8 cellular contexts compared by ENCODE assay signal in the genomic region with DNA sequence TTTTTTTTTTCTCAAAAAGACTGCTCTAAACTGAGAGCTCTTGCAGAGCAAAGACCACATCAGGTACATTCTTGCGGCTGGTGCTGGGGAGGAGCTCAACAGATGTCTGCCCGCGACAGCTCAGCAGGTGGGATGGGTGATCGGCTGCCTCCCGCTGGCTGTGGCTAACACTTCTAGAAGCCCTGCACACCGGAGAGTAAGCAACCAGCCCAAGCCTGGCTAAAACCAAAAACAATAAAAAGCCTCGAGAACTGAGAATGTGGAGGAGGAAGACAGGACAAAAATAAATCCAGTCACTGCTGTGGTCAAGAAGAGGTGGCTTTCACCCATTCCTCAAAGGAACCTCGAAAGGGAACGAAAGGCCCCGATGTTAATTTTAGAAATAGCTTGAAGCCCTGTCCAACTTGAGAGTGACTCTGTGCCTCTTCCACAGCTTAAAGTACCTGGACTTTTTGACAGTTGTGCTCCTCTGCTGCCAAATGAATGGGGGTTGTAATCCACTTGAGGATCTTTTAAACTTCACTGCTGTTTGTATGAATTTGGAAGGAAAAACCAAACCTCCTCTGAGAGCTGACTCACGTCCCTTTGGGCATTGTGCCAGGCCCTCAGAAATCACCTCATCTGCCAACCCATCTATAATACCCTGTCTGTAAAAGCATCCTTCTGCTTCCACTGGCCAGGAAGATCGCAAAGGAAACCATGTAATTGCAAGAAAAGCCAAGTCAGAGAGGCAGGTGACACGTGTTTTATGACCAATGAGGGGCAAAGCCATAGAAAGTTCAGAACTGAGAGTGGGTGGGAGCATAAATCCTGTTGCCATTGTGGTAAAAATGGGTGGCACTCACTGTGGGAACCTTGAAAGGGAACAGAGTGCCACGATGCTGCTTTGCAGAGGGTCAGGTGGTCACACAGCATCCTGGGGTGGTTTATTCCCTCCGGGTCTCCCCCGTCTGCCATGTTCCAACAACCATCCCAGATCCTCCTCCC.
DNase-seq lines count a peak whose midpoint lies in the region; ATAC-seq and TF ChIP-seq lines count a peak whose summit lies in the region.

No MANE protein-coding gene starts in this region.

- DNase-seq in NCI-H187 (lab: John Stamatoyannopoulos, UW) (peak; percentile 59 to 76), fibroblast of lung (ENCODE audit: low read depth in 2 of 2) (peak; percentile 28 to 56), progenitor cell of endocrine pancreas (ENCODE audit: low spot score, unreplicated experiment) (no peak), smooth muscle cell (lab: John Stamatoyannopoulos, UW; ENCODE audit: unreplicated experiment) (no peak)
- peak; percentile 89 for DNase-seq in activated CD4-positive, alpha-beta memory T cell treated with anti-CD3 and anti-CD28 coated beads for 36 hours
- DNase-seq in stimulated activated CD8-positive, alpha-beta memory T cell treated with anti-CD3 and anti-CD28 coated beads, Interleukin-4, amount 100 ng/mL, for 24 hours (ENCODE audit: low read depth): peak; percentile 54

- intact Hi-C loops in activated CD4-positive, alpha-beta memory T cell treated with anti-CD3 and anti-CD28 coated beads for 36 hours (cut with micrococcal nuclease): loop anchor here (1.0 kb wide), 2 partner anchors 32 to 54 kb away; no protein-coding TSS in a partner anchor

- 75% methylated on average over 16 of the region's 16 CpGs for WGBS in smooth muscle cell (ENCODE audit: low lambda C conversion rate)

- H3K27ac ChIP-seq in fibroblast of lung (ENCODE audit: insufficient read depth, low read length): no peak overlapping the region
- no peak overlapping the region for H3K27ac ChIP-seq in smooth muscle cell (ENCODE audit: low read depth)

- no peak for TF ChIP-seq CTCF in fibroblast of lung (conservative IDR thresholded peaks at IDR 0.05 in 1 of 2, IDR thresholded peaks at IDR 0.05 in 1 of 2; ENCODE audit: low read depth in 1 of 2, low read length in 2 of 2)
- TF ChIP-seq CTCF in progenitor cell of endocrine pancreas (IDR thresholded peaks at IDR 0.05; ENCODE audit: unreplicated experiment): no peak
- no peak for TF ChIP-seq CTCF in smooth muscle cell (IDR thresholded peaks at IDR 0.05; ENCODE audit: borderline replicate concordance, insufficient read depth, poor library complexity, severe bottlenecking)

- H3K27me3 ChIP-seq in fibroblast of lung (ENCODE audit: control insufficient read depth, insufficient read depth, low read length) (peaks cover 6% of the 10 kb centered on the region), smooth muscle cell (ENCODE audit: low read depth) (no peaks in the 10 kb centered on the region)

- H3K4me3 Mint-ChIP-seq in activated CD4-positive, alpha-beta memory T cell treated with anti-CD3 and anti-CD28 coated beads for 36 hours: peak overlapping the region; percentile 50
- H3K4me3 Mint-ChIP-seq in progenitor cell of endocrine pancreas (ENCODE audit: low read depth): no peak overlapping the region

- H3F3A ChIP-seq in smooth muscle cell (ENCODE audit: low read depth): no peaks in the 10 kb centered on the region

- H3K9me3 Mint-ChIP-seq in activated CD4-positive, alpha-beta memory T cell treated with anti-CD3 and anti-CD28 coated beads for 36 hours: no peaks in the 10 kb centered on the region
- no peaks in the 10 kb centered on the region for H3K9me3 Mint-ChIP-seq in progenitor cell of endocrine pancreas (ENCODE audit: low read depth)

- peak overlapping the region; percentile 88 for H3K27ac Mint-ChIP-seq in activated CD4-positive, alpha-beta memory T cell treated with anti-CD3 and anti-CD28 coated beads for 36 hours
- no peak overlapping the region for H3K27ac Mint-ChIP-seq in progenitor cell of endocrine pancreas

- POLR2A ChIA-PET in activated CD4-positive, alpha-beta memory T cell treated with anti-CD3 and anti-CD28 coated beads for 36 hours (lab: Charles Lee): interaction anchor here (0.7 to 1.3 kb wide), 2 partner anchors 33 to 91 kb away, joined by 3 to 6 read pairs; no protein-coding TSS in a partner anchor

- H3K79me2 ChIP-seq in fibroblast of lung (ENCODE audit: control insufficient read depth, insufficient read depth, low read length) (no peaks in the 10 kb centered on the region), smooth muscle cell (ENCODE audit: low read depth) (no peaks in the 10 kb centered on the region)

- H2AFZ ChIP-seq in fibroblast of lung (ENCODE audit: low read length): no peak overlapping the region
- no peak overlapping the region for H2AFZ ChIP-seq in smooth muscle cell (ENCODE audit: low read depth)

- CTCF ChIA-PET in activated CD4-positive, alpha-beta memory T cell treated with anti-CD3 and anti-CD28 coated beads for 36 hours (lab: Charles Lee): interaction anchor here (0.9 to 1.5 kb wide), 12 partner anchors 10 to 312 kb away, joined by 3 to 9 read pairs (median 4); no protein-coding TSS in a partner anchor

- H3K9me3 ChIP-seq in fibroblast of lung (ENCODE audit: control insufficient read depth, insufficient read depth, low read depth, low read length): no peaks in the 10 kb centered on the region
- H3K9me3 ChIP-seq in smooth muscle cell (replicated peaks; ENCODE audit: low read depth): no peaks in the 10 kb centered on the region

- peaks cover 29% of the 10 kb centered on the region for H3K4me1 Mint-ChIP-seq in activated CD4-positive, alpha-beta memory T cell treated with anti-CD3 and anti-CD28 coated beads for 36 hours (ENCODE audit: low read depth)
- peaks cover 9% of the 10 kb centered on the region for H3K4me1 Mint-ChIP-seq in progenitor cell of endocrine pancreas (ENCODE audit: low read depth)

- H3K4me2 ChIP-seq in fibroblast of lung (ENCODE audit: extremely low read depth, insufficient read depth, low read length): no peak overlapping the region
- H3K4me2 ChIP-seq in smooth muscle cell: no peak overlapping the region

- H3K36me3 ChIP-seq in fibroblast of lung (ENCODE audit: control insufficient read depth, insufficient read depth, low read length): no peaks in the 10 kb centered on the region
- H3K36me3 ChIP-seq in smooth muscle cell (ENCODE audit: low read depth): no peaks in the 10 kb centered on the region

- H3K4me1 ChIP-seq in fibroblast of lung (ENCODE audit: control insufficient read depth, extremely low read depth, insufficient read depth, low read length): no peaks in the 10 kb centered on the region
- H3K4me1 ChIP-seq in smooth muscle cell (ENCODE audit: low read depth): no peaks in the 10 kb centered on the region

- H3K4me3 ChIP-seq in fibroblast of lung (replicated peaks in 1 of 4; ENCODE audit: control extremely low read depth in 1 of 4, insufficient read depth in 1 of 4, low read depth in 3 of 4, low read length in 4 of 4): no peak overlapping the region
- H3K4me3 ChIP-seq in smooth muscle cell: no peak overlapping the region

- no peaks in the 10 kb centered on the region for H4K20me1 ChIP-seq in fibroblast of lung (ENCODE audit: control insufficient read depth, extremely low read depth, insufficient read depth, low read length)
- H4K20me1 ChIP-seq in smooth muscle cell (ENCODE audit: low read depth): no peaks in the 10 kb centered on the region

- H3K9ac ChIP-seq in fibroblast of lung (ENCODE audit: insufficient read depth, low read length) (no peak overlapping the region), smooth muscle cell (ENCODE audit: low read depth) (no peak overlapping the region)

- H3K36me3 Mint-ChIP-seq in activated CD4-positive, alpha-beta memory T cell treated with anti-CD3 and anti-CD28 coated beads for 36 hours: no peaks in the 10 kb centered on the region
- no peaks in the 10 kb centered on the region for H3K36me3 Mint-ChIP-seq in progenitor cell of endocrine pancreas (ENCODE audit: insufficient read depth)

- ATAC-seq in GM18498 (IDR thresholded peaks at IDR 0.05; ENCODE audit: unreplicated experiment) (peak; percentile 81), HG02623 (IDR thresholded peaks at IDR 0.05; ENCODE audit: unreplicated experiment) (peak; percentile 75)

- H3K27me3 Mint-ChIP-seq in activated CD4-positive, alpha-beta memory T cell treated with anti-CD3 and anti-CD28 coated beads for 36 hours: peaks cover 3% of the 10 kb centered on the region
- peaks cover 38% of the 10 kb centered on the region for H3K27me3 Mint-ChIP-seq in progenitor cell of endocrine pancreas

Comparison
In these comparisons a context has a peak if more than half of its experiments do, and no peak if none do; other contexts are left out.
1. DNase-seq: peak in NCI-H187 (2 of 2), activated CD4-positive, alpha-beta memory T cell treated with anti-CD3 and anti-CD28 coated beads for 36 hours (single experiment), fibroblast of lung (2 of 2) and stimulated activated CD8-positive, alpha-beta memory T cell treated with anti-CD3 and anti-CD28 coated beads, Interleukin-4, amount 100 ng/mL, for 24 hours (single experiment); none in progenitor cell of endocrine pancreas (single experiment) and smooth muscle cell (single experiment).